Comparison of ENCODE assay signal across 8 cellular contexts in genomic region chr19:49679832-49680472, GRCh38. TPM values are rescaled to one million over a fixed set of nuclear protein-coding genes. Genes with fewer than 3 reads are reported as not detected.
DNase-seq lines count a peak whose midpoint lies in the region; TF ChIP-seq lines count a peak whose summit lies in the region.

No MANE protein-coding gene starts in this region.

- CTCF ChIA-PET in HEK293T (lab: Yijun Ruan, JAX), result interaction anchor here (0.7 to 2.0 kb wide), 5 partner anchors 9 to 204 kb away, joined by 3 to 6 read pairs (median 4); no protein-coding TSS in a partner anchor

- peak overlapping the region; percentile 80 for H3K27ac ChIP-seq in temporal lobe (ENCODE audit: low read depth, low read length)

- H3K27ac Mint-ChIP-seq in activated T-helper 1 cell treated with anti-CD3 and anti-CD28 coated beads, Interleukin-12 subunit alpha, Interleukin-12 subunit beta, Interleukin-2, Interleukin-4 antibody, amounts not matched to agents 30 ng/mL and 10 ng/mL and 1 ng/mL, durations not matched to agents 14 hours and 24 hours and 36 hours, result peak overlapping the region; percentile 29
- peak overlapping the region; percentile 34 to 81 (median 59) for H3K27ac Mint-ChIP-seq in immature natural killer cell

- peaks cover 32% of the 10 kb centered on the region for H3K4me1 Mint-ChIP-seq in activated T-helper 1 cell treated with anti-CD3 and anti-CD28 coated beads, Interleukin-12 subunit alpha, Interleukin-12 subunit beta, Interleukin-2, Interleukin-4 antibody, amounts not matched to agents 30 ng/mL and 10 ng/mL and 1 ng/mL, durations not matched to agents 14 hours and 24 hours and 36 hours (ENCODE audit: low read depth)
- H3K4me1 Mint-ChIP-seq in immature natural killer cell, result peaks cover 26 to 28% of the 10 kb centered on the region in 2 donors

- peak; percentile 17 for DNase-seq in activated CD8-positive, alpha-beta memory T cell treated with anti-CD3 and anti-CD28 coated beads, Interleukin-2, amount 50 U/mL, for 4 hours
- no peak for DNase-seq in activated CD8-positive, alpha-beta memory T cell treated with anti-CD3 and anti-CD28 coated beads for 24 hours
- DNase-seq in activated T-helper 1 cell treated with anti-CD3 and anti-CD28 coated beads, Interleukin-12 subunit alpha, Interleukin-12 subunit beta, Interleukin-2, Interleukin-4 antibody, amounts not matched to agents 30 ng/mL and 10 ng/mL and 1 ng/mL, durations not matched to agents 14 hours and 24 hours and 36 hours (ENCODE audit: low spot score), result no peak
- DNase-seq in immature natural killer cell, result no peak
- DNase-seq in pons (ENCODE audit: low spot score), result no peak
- no peak for DNase-seq in HEK293T (ENCODE audit: extremely low spot score)
- DNase-seq in DMS53 treated with DMSO at 0.1 percent for 48 hours (lab: John Stamatoyannopoulos, UW; ENCODE audit: unreplicated experiment), result no peak

- peaks cover 27% of the 10 kb centered on the region for H3K36me3 Mint-ChIP-seq in activated T-helper 1 cell treated with anti-CD3 and anti-CD28 coated beads, Interleukin-12 subunit alpha, Interleukin-12 subunit beta, Interleukin-2, Interleukin-4 antibody, amounts not matched to agents 30 ng/mL and 10 ng/mL and 1 ng/mL, durations not matched to agents 14 hours and 24 hours and 36 hours (ENCODE audit: low read depth)
- H3K36me3 Mint-ChIP-seq in immature natural killer cell, result peaks cover 0 to 6% (median 3%) of the 10 kb centered on the region in 3 donors

- H3K27me3 Mint-ChIP-seq in activated T-helper 1 cell treated with anti-CD3 and anti-CD28 coated beads, Interleukin-12 subunit alpha, Interleukin-12 subunit beta, Interleukin-2, Interleukin-4 antibody, amounts not matched to agents 30 ng/mL and 10 ng/mL and 1 ng/mL, durations not matched to agents 14 hours and 24 hours and 36 hours (ENCODE audit: insufficient read depth), result no peaks in the 10 kb centered on the region
- peaks cover 8 to 13% (median 11%) of the 10 kb centered on the region in 3 donors for H3K27me3 Mint-ChIP-seq in immature natural killer cell (ENCODE audit: low read depth in 3 of 3)

- H3K9me3 Mint-ChIP-seq in activated T-helper 1 cell treated with anti-CD3 and anti-CD28 coated beads, Interleukin-12 subunit alpha, Interleukin-12 subunit beta, Interleukin-2, Interleukin-4 antibody, amounts not matched to agents 30 ng/mL and 10 ng/mL and 1 ng/mL, durations not matched to agents 14 hours and 24 hours and 36 hours, result no peaks in the 10 kb centered on the region
- H3K9me3 Mint-ChIP-seq in immature natural killer cell, result no peaks in the 10 kb centered on the region

- intact Hi-C loops in activated T-helper 1 cell treated with anti-CD3 and anti-CD28 coated beads, Interleukin-12 subunit alpha, Interleukin-12 subunit beta, Interleukin-2, Interleukin-4 antibody, amounts not matched to agents 30 ng/mL and 10 ng/mL and 1 ng/mL, durations not matched to agents 14 hours and 24 hours and 36 hours (cut with micrococcal nuclease), result loop anchor here (5.0 kb wide), 2 partner anchors 307 to 647 kb away; partner anchors contain the start of gene KCNC3

- POLR2A ChIA-PET in HEK293T (lab: Yijun Ruan, JAX), result interaction anchor here (0.6 kb wide), 1 partner anchor 123 kb away, joined by 3 read pairs; no protein-coding TSS in a partner anchor

- peak overlapping the region; percentile 63 for H3K4me3 Mint-ChIP-seq in activated T-helper 1 cell treated with anti-CD3 and anti-CD28 coated beads, Interleukin-12 subunit alpha, Interleukin-12 subunit beta, Interleukin-2, Interleukin-4 antibody, amounts not matched to agents 30 ng/mL and 10 ng/mL and 1 ng/mL, durations not matched to agents 14 hours and 24 hours and 36 hours
- H3K4me3 Mint-ChIP-seq in immature natural killer cell, result peak overlapping the region in 1 of 5 donors; percentile 33

TF ChIP-seq in HEK293T, 16 proteins besides CTCF, POLR2A, EP300 and RAD21:
- no peak for TF ChIP-seq ARNT (IDR thresholded peaks at IDR 0.05)
- no peak for TF ChIP-seq HDGF (IDR thresholded peaks at IDR 0.05; ENCODE audit: borderline replicate concordance)
- TF ChIP-seq FOXA1 (IDR thresholded peaks at IDR 0.05), result no peak
- no peak for TF ChIP-seq PKNOX1 (IDR thresholded peaks at IDR 0.05)
- no peak for TF ChIP-seq L3MBTL2 (conservative IDR thresholded peaks at IDR 0.05)
- no peak for TF ChIP-seq CTBP1 (IDR thresholded peaks at IDR 0.05; ENCODE audit: borderline replicate concordance)
- TF ChIP-seq ELF4 (IDR thresholded peaks at IDR 0.05), result no peak
- TF ChIP-seq TARDBP (IDR thresholded peaks at IDR 0.05), result no peak
- no peak for TF ChIP-seq NFRKB (IDR thresholded peaks at IDR 0.05)
- no peak for TF ChIP-seq SUZ12 (IDR thresholded peaks at IDR 0.05)
- no peak for TF ChIP-seq FOXK2 (IDR thresholded peaks at IDR 0.05)
- no peak for TF ChIP-seq BHLHE40 (IDR thresholded peaks at IDR 0.05; ENCODE audit: borderline replicate concordance)
- TF ChIP-seq ZNF384 (IDR thresholded peaks at IDR 0.05), result no peak
- no peak for TF ChIP-seq SP1 (IDR thresholded peaks at IDR 0.05)
- no peak for TF ChIP-seq FOXM1 (IDR thresholded peaks at IDR 0.05; ENCODE audit: borderline replicate concordance)
- TF ChIP-seq LEF1 (IDR thresholded peaks at IDR 0.05; ENCODE audit: borderline replicate concordance), result no peak

RNA-seq across cellular contexts. Expression of gene PRMT1, which starts 2.9 kb away (rescaled TPM):
- 450 and 462 TPM in 2 replicates for total RNA-seq in activated T-helper 1 cell treated with anti-CD3 and anti-CD28 coated beads, Interleukin-12 subunit alpha, Interleukin-12 subunit beta, Interleukin-2, Interleukin-4 antibody, amounts not matched to agents 30 ng/mL and 10 ng/mL and 1 ng/mL, durations not matched to agents 14 hours and 24 hours and 36 hours
- polyA plus RNA-seq in immature natural killer cell, result 100 to 1,000 TPM; 125 to 204 (median 188) TPM
- total RNA-seq in temporal lobe, result 160 TPM

RNA-seq across cellular contexts. Expression of gene ADM5, which starts 9.4 kb away (rescaled TPM):
- total RNA-seq in activated T-helper 1 cell treated with anti-CD3 and anti-CD28 coated beads, Interleukin-12 subunit alpha, Interleukin-12 subunit beta, Interleukin-2, Interleukin-4 antibody, amounts not matched to agents 30 ng/mL and 10 ng/mL and 1 ng/mL, durations not matched to agents 14 hours and 24 hours and 36 hours, result 6.0 and 6.9 TPM in 2 replicates
- polyA plus RNA-seq in immature natural killer cell, result under 1 TPM in 1 of 3 donors, not detected in 2; 0.28 TPM
- 0.49 TPM for total RNA-seq in temporal lobe

RNA-seq across cellular contexts. Expression of gene CPT1C, which starts 11.0 kb away (rescaled TPM):
- total RNA-seq in activated T-helper 1 cell treated with anti-CD3 and anti-CD28 coated beads, Interleukin-12 subunit alpha, Interleukin-12 subunit beta, Interleukin-2, Interleukin-4 antibody, amounts not matched to agents 30 ng/mL and 10 ng/mL and 1 ng/mL, durations not matched to agents 14 hours and 24 hours and 36 hours, result 3.1 and 3.9 TPM in 2 replicates
- not detected for polyA plus RNA-seq in immature natural killer cell
- 40.6 TPM for total RNA-seq in temporal lobe

RNA-seq across cellular contexts. Expression of gene BCL2L12, which starts 14.2 kb away (rescaled TPM):
- total RNA-seq in activated T-helper 1 cell treated with anti-CD3 and anti-CD28 coated beads, Interleukin-12 subunit alpha, Interleukin-12 subunit beta, Interleukin-2, Interleukin-4 antibody, amounts not matched to agents 30 ng/mL and 10 ng/mL and 1 ng/mL, durations not matched to agents 14 hours and 24 hours and 36 hours, result 72.2 and 73.7 TPM in 2 replicates
- polyA plus RNA-seq in immature natural killer cell, result 10 to 100 TPM; 12.0 to 21.1 (median 20.4) TPM
- 0.25 TPM for total RNA-seq in temporal lobe

RNA-seq across cellular contexts. Expression of gene IRF3, which starts 14.3 kb away (rescaled TPM):
- 149 and 156 TPM in 2 replicates for total RNA-seq in activated T-helper 1 cell treated with anti-CD3 and anti-CD28 coated beads, Interleukin-12 subunit alpha, Interleukin-12 subunit beta, Interleukin-2, Interleukin-4 antibody, amounts not matched to agents 30 ng/mL and 10 ng/mL and 1 ng/mL, durations not matched to agents 14 hours and 24 hours and 36 hours
- 10 to 100 TPM; 63.8 to 82.0 (median 78.9) TPM for polyA plus RNA-seq in immature natural killer cell
- 13.8 TPM for total RNA-seq in temporal lobe
